ENCODE assay signal across 18 cellular contexts in genomic region chr20:58042626-58043025, GRCh38.
"Had no signal": no experiment of that assay in that cellular context is flagged by ENCODE, and none has a peak within 500 bp of the region (broad histone marks: within the 10 kb centered on the region; RNA-seq: fewer than 3 reads in every experiment).

No MANE protein-coding gene starts in this region.

- H3K36me3 ChIP-seq: colonic mucosa, heart left ventricle, ovary, right atrium auricular region, thoracic aorta, transverse colon had no signal

- H3K4me1 ChIP-seq: colonic mucosa, foreskin keratinocyte, transverse colon had no signal

- H3K4me3 ChIP-seq: colonic mucosa, heart left ventricle, ovary, right atrium auricular region, thoracic aorta, transverse colon had no signal

- ATAC-seq: esophagus mucosa; foreskin keratinocyte; heart left ventricle; left colon; left ventricle myocardium superior; naive thymus-derived CD8-positive, alpha-beta T cell; stimulated activated naive B cell treated with anti-CD40 and anti-IgM and Interleukin-4, amounts not matched to agents 10 μg/mL and 1 μg/mL and 100 μg/mL, for 72 hours; stimulated activated naive CD8-positive, alpha-beta T cell treated with anti-CD3 and anti-CD28 coated beads, Interleukin-15, amount 100 ng/mL, for 72 hours had no signal

- H3K9me3 ChIP-seq: colonic mucosa, heart left ventricle, ovary, right atrium auricular region, thoracic aorta, transverse colon had no signal

- H3K9me3 Mint-ChIP-seq: naive thymus-derived CD8-positive, alpha-beta T cell; neural crest cell; stimulated activated naive B cell treated with anti-CD40 and anti-IgM and Interleukin-4, amounts not matched to agents 10 μg/mL and 1 μg/mL and 100 μg/mL, for 72 hours; stimulated activated naive CD8-positive, alpha-beta T cell treated with anti-CD3 and anti-CD28 coated beads, Interleukin-15, amount 100 ng/mL, for 72 hours had no signal

- H3K27me3 Mint-ChIP-seq: stimulated activated naive CD8-positive, alpha-beta T cell treated with anti-CD3 and anti-CD28 coated beads, Interleukin-15, amount 100 ng/mL, for 72 hours had no signal

- H3K27ac Mint-ChIP-seq: naive thymus-derived CD8-positive, alpha-beta T cell had no signal

- DNase-seq: colonic mucosa; effector CD4-positive, alpha-beta T cell; foreskin keratinocyte; heart left ventricle; hippocampal formation; left colon; left ventricle myocardium superior; naive thymus-derived CD8-positive, alpha-beta T cell; ovary; stimulated activated CD4-positive, alpha-beta T cell treated with anti-CD3 and anti-CD28 coated beads, Interleukin-2, amount 100 ng/mL, for 24 hours; stimulated activated CD4-positive, alpha-beta T cell treated with anti-CD3 and anti-CD28 coated beads, Interleukin-4, amount 100 ng/mL, for 4 hours; stimulated activated naive B cell treated with anti-CD40 and anti-IgM and Interleukin-4, amounts not matched to agents 10 μg/mL and 1 μg/mL and 100 μg/mL, for 72 hours; stimulated activated naive CD8-positive, alpha-beta T cell treated with anti-CD3 and anti-CD28 coated beads, Interleukin-15, amount 100 ng/mL, for 72 hours; transverse colon had no signal

- H3K27me3 ChIP-seq: colonic mucosa, ovary, right atrium auricular region, transverse colon had no signal

- H3K27ac ChIP-seq: colonic mucosa, foreskin keratinocyte, heart left ventricle, ovary, right atrium auricular region, thoracic aorta, transverse colon had no signal

- H3K4me3 Mint-ChIP-seq: naive thymus-derived CD8-positive, alpha-beta T cell; neural crest cell; stimulated activated naive B cell treated with anti-CD40 and anti-IgM and Interleukin-4, amounts not matched to agents 10 μg/mL and 1 μg/mL and 100 μg/mL, for 72 hours; stimulated activated naive CD8-positive, alpha-beta T cell treated with anti-CD3 and anti-CD28 coated beads, Interleukin-15, amount 100 ng/mL, for 72 hours had no signal

- H3K4me1 Mint-ChIP-seq: naive thymus-derived CD8-positive, alpha-beta T cell; stimulated activated naive CD8-positive, alpha-beta T cell treated with anti-CD3 and anti-CD28 coated beads, Interleukin-15, amount 100 ng/mL, for 72 hours had no signal

- H3K36me3 Mint-ChIP-seq: naive thymus-derived CD8-positive, alpha-beta T cell; stimulated activated naive B cell treated with anti-CD40 and anti-IgM and Interleukin-4, amounts not matched to agents 10 μg/mL and 1 μg/mL and 100 μg/mL, for 72 hours had no signal
